Comparison of ENCODE assay signal across 1 cellular context in genomic region chr10:124105594-124105993, GRCh38.
TF ChIP-seq lines count a peak whose summit lies in the region.

No MANE protein-coding gene starts in this region.

TF ChIP-seq in GM23338, 12 proteins besides CTCF, POLR2A, EP300 and RAD21 (continued from another document):
- TF ChIP-seq ZNF462 (CRISPR knock-in tag; IDR thresholded peaks at IDR 0.05) (no peak), REST (IDR thresholded peaks at IDR 0.05; ENCODE audit: unreplicated experiment) (no peak), ZNF331 (CRISPR knock-in tag; IDR thresholded peaks at IDR 0.05; ENCODE audit: low read depth) (no peak), STAT1 (IDR thresholded peaks at IDR 0.05; ENCODE audit: unreplicated experiment) (no peak)
TF ChIP-seq in GM23338: peak in this region for 0.
